Comparison of ENCODE assay signal across 16 cellular contexts in the genomic region with DNA sequence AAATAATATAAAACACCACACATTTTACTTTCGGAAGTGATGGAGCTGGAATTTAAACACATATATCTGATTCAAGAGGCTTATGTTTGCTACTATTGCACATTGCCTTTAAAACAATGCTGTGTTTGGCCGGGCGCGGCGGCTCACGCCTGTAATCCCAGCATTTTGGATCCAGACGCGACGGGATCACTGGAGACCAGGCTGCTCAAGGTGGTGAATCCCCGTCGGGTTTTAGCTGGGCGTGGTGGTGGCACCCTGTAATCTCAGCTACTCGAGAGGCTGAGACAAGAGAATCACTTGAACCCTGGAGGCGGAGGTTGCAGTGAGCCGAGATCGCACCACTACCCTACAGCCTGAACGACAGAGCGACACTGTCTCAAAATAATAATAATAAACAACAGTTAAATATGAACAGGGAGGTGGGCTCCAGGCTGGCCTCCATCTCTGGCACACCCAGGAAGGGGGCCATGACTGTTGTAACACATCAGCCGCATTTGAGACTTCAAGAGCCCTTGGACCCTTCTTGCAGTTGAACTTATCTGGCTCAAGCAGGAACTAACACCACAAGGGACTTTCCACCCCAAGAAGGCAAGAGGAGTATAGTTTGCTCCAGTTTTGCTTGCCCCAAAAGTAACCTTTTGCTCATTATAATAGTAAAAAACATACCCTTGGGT.
A peak's percentile ranks its signal among the peaks of the same experiment; 100 is the strongest.
DNase-seq lines count a peak whose midpoint lies in the region; ATAC-seq, FAIRE-seq and TF ChIP-seq lines count a peak whose summit lies in the region.
"Had no signal": no experiment of that assay in that cellular context is flagged by ENCODE, and none has a peak within 500 bp of the region (broad histone marks: within the 10 kb centered on the region; RNA-seq: fewer than 3 reads in every experiment).

No MANE protein-coding gene starts in this region.

- no peaks in the 10 kb centered on the region for H3K9me3 Mint-ChIP-seq in activated CD8-positive, alpha-beta memory T cell treated with anti-CD3 and anti-CD28 coated beads, Interleukin-2, amount 10 ng/mL, durations not matched to agents 7 days and 5 days (ENCODE audit: low read depth)
- peaks cover 0 to 1% of the 10 kb centered on the region in 2 donors for H3K9me3 Mint-ChIP-seq in stimulated activated naive B cell treated with anti-CD40 and anti-IgM and Interleukin-4, amounts not matched to agents 10 μg/mL and 1 μg/mL and 100 μg/mL, for 72 hours

- H2AFZ ChIP-seq in HepG2 (ENCODE audit: low read length), result no peak overlapping the region
- peak overlapping the region; percentile 73; the same call in 1 of the 2 replicates for H2AFZ ChIP-seq in OCI-LY3 (ENCODE audit: low read depth, low read length)
- H2AFZ ChIP-seq: GM23338 had no signal

- 0 out of 2 replicates have a peak overlapping the region, but pooled peaks have one; percentile 61 for H3K4me2 ChIP-seq in HepG2 (ENCODE audit: low read depth, low read length)
- peak overlapping the region; percentile 67 for H3K4me2 ChIP-seq in OCI-LY3 (ENCODE audit: low read length)
- H3K4me2 ChIP-seq: BLaER1 had no signal

- intact Hi-C loops in HepG2 (cut with micrococcal nuclease; ENCODE audit: unreplicated experiment) (loop anchor here (10.0 kb wide), 1 partner anchor 85 kb away; no protein-coding TSS in a partner anchor), right lobe of liver (cut with DNase I) (no loop called here)

- H3K4me1 Mint-ChIP-seq in activated CD8-positive, alpha-beta memory T cell treated with anti-CD3 and anti-CD28 coated beads, Interleukin-2, amount 10 ng/mL, durations not matched to agents 7 days and 5 days, result peaks cover 27% of the 10 kb centered on the region
- H3K4me1 Mint-ChIP-seq in stimulated activated naive B cell treated with anti-CD40 and anti-IgM and Interleukin-4, amounts not matched to agents 10 μg/mL and 1 μg/mL and 100 μg/mL, for 72 hours, result peaks cover 0 to 2% of the 10 kb centered on the region in 2 donors

- H3K36me3 ChIP-seq in HepG2 (replicated peaks in 1 of 2; ENCODE audit: control insufficient read depth in 1 of 2, insufficient read depth in 2 of 2, low read length in 2 of 2) (no peaks in the 10 kb centered on the region), right lobe of liver (no peaks in the 10 kb centered on the region), OCI-LY3 (replicated peaks; ENCODE audit: low read depth, low read length) (no peaks in the 10 kb centered on the region)
- H3K36me3 ChIP-seq: BLaER1, SJCRH30 had no signal

- 78% methylated on average over 19 of the region's 19 CpGs for WGBS in HepG2 (ENCODE audit: low lambda C conversion rate)
- WGBS in right lobe of liver (ENCODE audit: insufficient coverage, low coverage, low lambda C conversion rate, missing lambda C conversion rate), result 72% methylated on average over 12 of the region's 19 CpGs

- ATAC-seq in HepG2 (no peak), right lobe of liver (no peak)
- no peak for ATAC-seq in activated CD8-positive, alpha-beta memory T cell treated with anti-CD3 and anti-CD28 coated beads, Interleukin-2, amount 10 ng/mL, durations not matched to agents 7 days and 5 days
- no peak for ATAC-seq in stimulated activated naive B cell treated with anti-CD40 and anti-IgM and Interleukin-4, amounts not matched to agents 10 μg/mL and 1 μg/mL and 100 μg/mL, for 72 hours (replicated peaks)
- ATAC-seq: GM23338, T-helper 17 cell had no signal

- in situ Hi-C loops in HepG2 (cut with HindIII; ENCODE audit: extremely low pct_ligation_motif_present, low pct_unique_long_range_greater_than_20kb), result loop anchor here (25.0 kb wide), 1 partner anchor 88 kb away; no protein-coding TSS in a partner anchor

- FAIRE-seq in HepG2 (lab: Jason Lieb, UNC) (no peak), GM19239 (lab: Jason Lieb, UNC) (peak; percentile 21)

- no peaks in the 10 kb centered on the region for H3K79me2 ChIP-seq in HepG2 (ENCODE audit: insufficient read depth, low read length)
- no peaks in the 10 kb centered on the region for H3K79me2 ChIP-seq in OCI-LY3 (ENCODE audit: low read length)

- TF ChIP-seq POLR2A in HepG2 (IDR thresholded peaks at IDR 0.05; ENCODE audit: insufficient read depth in 1 of 2, low read depth in 2 of 2, low read length in 2 of 2), result no peak
- TF ChIP-seq POLR2A in right lobe of liver (IDR thresholded peaks at IDR 0.05), result no peak

- POLR2A ChIA-PET in HepG2 (lab: Yijun Ruan, JAX), result no interaction called here

- no peak overlapping the region for H3K27ac Mint-ChIP-seq in activated CD8-positive, alpha-beta memory T cell treated with anti-CD3 and anti-CD28 coated beads, Interleukin-2, amount 10 ng/mL, durations not matched to agents 7 days and 5 days
- no peak overlapping the region for H3K27ac Mint-ChIP-seq in stimulated activated naive B cell treated with anti-CD40 and anti-IgM and Interleukin-4, amounts not matched to agents 10 μg/mL and 1 μg/mL and 100 μg/mL, for 72 hours
- H3K27ac Mint-ChIP-seq: GM23338, T-helper 17 cell had no signal

- TF ChIP-seq RAD21 in HepG2 (CRISPR knock-in tag; IDR thresholded peaks at IDR 0.05), result no peak

- TF ChIP-seq CTCF in HepG2 (CRISPR knock-in tag; IDR thresholded peaks at IDR 0.05) (no peak), right lobe of liver (IDR thresholded peaks at IDR 0.05) (no peak), OCI-LY3 (IDR thresholded peaks at IDR 0.05; ENCODE audit: low read depth, low read length) (no peak)

- CTCF ChIA-PET in HepG2 (lab: Yijun Ruan, JAX; ENCODE audit: low intra/inter-chr PET ratio, low total read pairs), result no interaction called here
- CTCF ChIA-PET in activated CD8-positive, alpha-beta memory T cell treated with anti-CD3 and anti-CD28 coated beads, Interleukin-2, amount 10 ng/mL, durations not matched to agents 7 days and 5 days (lab: Charles Lee), result no interaction called here

- no peak overlapping the region for H3K4me3 ChIP-seq in HepG2 (replicated peaks in 1 of 3; ENCODE audit: insufficient read depth in 1 of 3, low read depth in 2 of 3, low read length in 3 of 3)
- H3K4me3 ChIP-seq in right lobe of liver, result no peak overlapping the region
- H3K4me3 ChIP-seq in OCI-LY3 (ENCODE audit: low read length), result peak overlapping the region; percentile 98
- H3K4me3 ChIP-seq: BLaER1, SJCRH30 had no signal

- DNase-seq in HepG2 (ENCODE audit: low spot score) (no peak), right lobe of liver (no peak), GM19239 (ENCODE audit: insufficient read length, low spot score) (no peak), NCI-H526 (lab: John Stamatoyannopoulos, UW) (no peak)
- no peak for DNase-seq in activated CD8-positive, alpha-beta memory T cell treated with anti-CD3 and anti-CD28 coated beads, Interleukin-2, amount 10 ng/mL, durations not matched to agents 7 days and 5 days
- DNase-seq in activated CD4-positive, alpha-beta T cell treated with anti-CD3 and anti-CD28 coated beads for 4 hours, result no peak
- no peak for DNase-seq in stimulated activated naive B cell treated with anti-CD40 and anti-IgM and Interleukin-4, amounts not matched to agents 10 μg/mL and 1 μg/mL and 100 μg/mL, for 72 hours
- DNase-seq: GF-D8, IMR-90, NCI-H1417 treated with DMSO at 0.1 percent for 48 hours, NCI-H1930, SJCRH30, T-helper 17 cell had no signal

- H4K20me1 ChIP-seq in HepG2 (ENCODE audit: insufficient read depth, low read length), result no peaks in the 10 kb centered on the region
- H4K20me1 ChIP-seq in OCI-LY3 (ENCODE audit: insufficient read depth, low read length), result no peaks in the 10 kb centered on the region
- H4K20me1 ChIP-seq: BLaER1 had no signal

- no peak overlapping the region for H3K4me3 Mint-ChIP-seq in activated CD8-positive, alpha-beta memory T cell treated with anti-CD3 and anti-CD28 coated beads, Interleukin-2, amount 10 ng/mL, durations not matched to agents 7 days and 5 days
- no peak overlapping the region for H3K4me3 Mint-ChIP-seq in stimulated activated naive B cell treated with anti-CD40 and anti-IgM and Interleukin-4, amounts not matched to agents 10 μg/mL and 1 μg/mL and 100 μg/mL, for 72 hours
- H3K4me3 Mint-ChIP-seq: T-helper 17 cell had no signal

- TF ChIP-seq EP300 in HepG2 (IDR thresholded peaks at IDR 0.05; ENCODE audit: low read depth in 2 of 2, low read length in 2 of 2) (no peak), HepG2 (CRISPR knock-in tag; IDR thresholded peaks at IDR 0.05; ENCODE audit: borderline replicate concordance) (no peak)

- H3K27me3 ChIP-seq in HepG2 (ENCODE audit: control insufficient read depth in 1 of 2, insufficient read depth in 2 of 2, low read length in 2 of 2), result peaks cover 0 to 16% of the 10 kb centered on the region in 2 experiments; a peak in 1 of 5 replicates
- peaks cover 0 to 12% of the 10 kb centered on the region in 2 donors for H3K27me3 ChIP-seq in right lobe of liver
- H3K27me3 ChIP-seq in OCI-LY3 (ENCODE audit: low read depth, low read length), result no peaks in the 10 kb centered on the region
- H3K27me3 ChIP-seq: BLaER1, SJCRH30 had no signal

- H3K9ac ChIP-seq in HepG2 (ENCODE audit: insufficient read depth, low read depth, low read length) (no peak overlapping the region), OCI-LY3 (ENCODE audit: low read length) (peak overlapping the region; percentile 84)
- H3K9ac ChIP-seq: BLaER1 had no signal

- H3K4me1 ChIP-seq in HepG2 (ENCODE audit: insufficient read depth, low read length) (peaks cover 21% of the 10 kb centered on the region), right lobe of liver (no peaks in the 10 kb centered on the region), OCI-LY3 (ENCODE audit: low read length) (peaks cover 10% of the 10 kb centered on the region)
- H3K4me1 ChIP-seq: BLaER1, SJCRH30 had no signal

- H3K9me3 ChIP-seq in HepG2 (ENCODE audit: low read length), result no peaks in the 10 kb centered on the region
- H3K9me3 ChIP-seq in right lobe of liver, result no peaks in the 10 kb centered on the region
- no peaks in the 10 kb centered on the region for H3K9me3 ChIP-seq in OCI-LY3 (ENCODE audit: insufficient read depth, low read length)
- H3K9me3 ChIP-seq: SJCRH30 had no signal

- H3K27me3 Mint-ChIP-seq in activated CD8-positive, alpha-beta memory T cell treated with anti-CD3 and anti-CD28 coated beads, Interleukin-2, amount 10 ng/mL, durations not matched to agents 7 days and 5 days, result peaks cover 39% of the 10 kb centered on the region
- peaks cover 59 to 68% of the 10 kb centered on the region in 2 donors for H3K27me3 Mint-ChIP-seq in stimulated activated naive B cell treated with anti-CD40 and anti-IgM and Interleukin-4, amounts not matched to agents 10 μg/mL and 1 μg/mL and 100 μg/mL, for 72 hours

- no peak overlapping the region for H3K27ac ChIP-seq in HepG2 (ENCODE audit: extremely low read length, insufficient read depth, low read length)
- no peak overlapping the region for H3K27ac ChIP-seq in right lobe of liver
- peak overlapping the region; percentile 76 for H3K27ac ChIP-seq in OCI-LY3 (ENCODE audit: low read length)
- H3K27ac ChIP-seq: BLaER1, SJCRH30 had no signal

- BruUV-seq in HepG2 (replicated peaks; lab: Mats Ljungman, UMichigan), result no TSS peak

- H3K36me3 Mint-ChIP-seq in activated CD8-positive, alpha-beta memory T cell treated with anti-CD3 and anti-CD28 coated beads, Interleukin-2, amount 10 ng/mL, durations not matched to agents 7 days and 5 days, result peaks cover 2% of the 10 kb centered on the region
- H3K36me3 Mint-ChIP-seq in stimulated activated naive B cell treated with anti-CD40 and anti-IgM and Interleukin-4, amounts not matched to agents 10 μg/mL and 1 μg/mL and 100 μg/mL, for 72 hours, result no peaks in the 10 kb centered on the region
